15 cellular contexts compared by ENCODE assay signal in genomic region chr4:120105472-120105871, GRCh38. TPM values are rescaled to one million over a fixed set of nuclear protein-coding genes. Genes with fewer than 3 reads are reported as not detected.
DNase-seq lines count a peak whose midpoint lies in the region; ATAC-seq and TF ChIP-seq lines count a peak whose summit lies in the region.
"Had no signal": no experiment of that assay in that cellular context is flagged by ENCODE, and none has a peak within 500 bp of the region (broad histone marks: within the 10 kb centered on the region; RNA-seq: fewer than 3 reads in every experiment).

No MANE protein-coding gene starts in this region.

- TF ChIP-seq CTCF in OCI-LY7 (conservative IDR thresholded peaks at IDR 0.05; ENCODE audit: low read length) = no peak

- H3K9me3 Mint-ChIP-seq in activated CD4-positive, alpha-beta T cell treated with anti-CD3 and anti-CD28 coated beads for 36 hours (ENCODE audit: low read depth) = peaks cover under 1% of the 10 kb centered on the region

- H3K27ac ChIP-seq in OCI-LY7 (ENCODE audit: low read depth, low read length, poor library complexity, severe bottlenecking) = no peak overlapping the region
- H3K27ac ChIP-seq: BLaER1 treated with 17β-estradiol and CSF1 and Interleukin-3, amounts not matched to agents 10 nM and 100 nM; right lobe of liver had no signal

- CTCF ChIA-PET in OCI-LY7 (lab: Charles Lee; ENCODE audit: unreplicated experiment) = no interaction called here
- CTCF ChIA-PET in activated CD4-positive, alpha-beta T cell treated with anti-CD3 and anti-CD28 coated beads for 36 hours (lab: Charles Lee) = no interaction called here

- H3K4me3 ChIP-seq in OCI-LY7 (ENCODE audit: low read depth, low read length, poor library complexity, severe bottlenecking) = no peak overlapping the region
- H3K4me3 ChIP-seq: BLaER1 treated with 17β-estradiol and CSF1 and Interleukin-3, amounts not matched to agents 10 nM and 100 nM; right lobe of liver had no signal

- no peaks in the 10 kb centered on the region for H4K20me1 ChIP-seq in OCI-LY7 (ENCODE audit: insufficient read depth, low read length)
- H4K20me1 ChIP-seq: BLaER1 treated with 17β-estradiol and CSF1 and Interleukin-3, amounts not matched to agents 10 nM and 100 nM had no signal

- H3K4me1 ChIP-seq in OCI-LY7 (ENCODE audit: insufficient read depth, low read length, poor library complexity, severe bottlenecking) = peaks cover 11% of the 10 kb centered on the region
- H3K4me1 ChIP-seq: BLaER1 treated with 17β-estradiol and CSF1 and Interleukin-3, amounts not matched to agents 10 nM and 100 nM; right lobe of liver had no signal

- POLR2A ChIA-PET in OCI-LY7 (lab: Charles Lee) = no interaction called here
- POLR2A ChIA-PET in activated CD4-positive, alpha-beta T cell treated with anti-CD3 and anti-CD28 coated beads for 36 hours (lab: Charles Lee) = no interaction called here

- H3K27me3 Mint-ChIP-seq in activated CD4-positive, alpha-beta T cell treated with anti-CD3 and anti-CD28 coated beads for 36 hours = peaks cover under 1% of the 10 kb centered on the region

- H3K4me2 ChIP-seq in OCI-LY7 (ENCODE audit: low read length) = peak overlapping the region; percentile 1; the same call in 1 of the 2 replicates
- H3K4me2 ChIP-seq: BLaER1 treated with 17β-estradiol and CSF1 and Interleukin-3, amounts not matched to agents 10 nM and 100 nM had no signal

- H3K4me1 Mint-ChIP-seq in activated CD4-positive, alpha-beta T cell treated with anti-CD3 and anti-CD28 coated beads for 36 hours = no peaks in the 10 kb centered on the region
- H3K4me1 Mint-ChIP-seq: T-helper 17 cell had no signal

- H3K36me3 ChIP-seq in OCI-LY7 (ENCODE audit: insufficient read depth, low read length) = no peaks in the 10 kb centered on the region
- H3K36me3 ChIP-seq: BLaER1 treated with 17β-estradiol and CSF1 and Interleukin-3, amounts not matched to agents 10 nM and 100 nM; right lobe of liver had no signal

- no peaks in the 10 kb centered on the region for H3K36me3 Mint-ChIP-seq in activated CD4-positive, alpha-beta T cell treated with anti-CD3 and anti-CD28 coated beads for 36 hours (ENCODE audit: low read depth)

- DNase-seq in OCI-LY7 (ENCODE audit: low spot score) (peak; percentile 29), DMS79 treated with DMSO at 0.1 percent for 48 hours (lab: John Stamatoyannopoulos, UW) (no peak), NCI-H1092 treated with DMSO at 0.1 percent for 48 hours (lab: John Stamatoyannopoulos, UW) (no peak), GM19240 (ENCODE audit: insufficient read length, low spot score) (no peak)
- no peak for DNase-seq in activated CD4-positive, alpha-beta T cell treated with anti-CD3 and anti-CD28 coated beads for 36 hours
- DNase-seq: activated CD8-positive, alpha-beta T cell treated with anti-CD3 and anti-CD28 coated beads, Interleukin-2, amount 10 ng/mL, durations not matched to agents 7 days and 5 days; activated naive CD4-positive, alpha-beta T cell treated with anti-CD3 and anti-CD28 coated beads, Interleukin-2, amount 50 U/mL, for 16 hours; GOT3; NCI-H510A; right lobe of liver; T-helper 17 cell had no signal

- H3K79me2 ChIP-seq in OCI-LY7 (ENCODE audit: insufficient read depth, low read depth, low read length) = no peaks in the 10 kb centered on the region

- ATAC-seq in GM18868 (IDR thresholded peaks at IDR 0.05; ENCODE audit: unreplicated experiment) (peak; percentile 84), GM21528 (IDR thresholded peaks at IDR 0.05; ENCODE audit: low FRiP score, unreplicated experiment) (peak; percentile 98), HG03060 (IDR thresholded peaks at IDR 0.05; ENCODE audit: low read depth, unreplicated experiment) (peak; percentile 69)
- ATAC-seq in activated CD4-positive, alpha-beta T cell treated with anti-CD3 and anti-CD28 coated beads for 36 hours = no peak
- ATAC-seq: activated CD8-positive, alpha-beta T cell treated with anti-CD3 and anti-CD28 coated beads, Interleukin-2, amount 10 ng/mL, durations not matched to agents 7 days and 5 days; right lobe of liver; T-helper 17 cell had no signal

- no peaks in the 10 kb centered on the region for H3K9me2 ChIP-seq in OCI-LY7 (ENCODE audit: insufficient read depth, low read length)

- H3K27ac Mint-ChIP-seq in activated CD4-positive, alpha-beta T cell treated with anti-CD3 and anti-CD28 coated beads for 36 hours = no peak overlapping the region
- H3K27ac Mint-ChIP-seq: activated CD8-positive, alpha-beta T cell treated with anti-CD3 and anti-CD28 coated beads, Interleukin-2, amount 10 ng/mL, durations not matched to agents 7 days and 5 days; T-helper 17 cell had no signal

- H2AFZ ChIP-seq in OCI-LY7 (ENCODE audit: low read length) = peak overlapping the region; percentile 40; the same call in 1 of the 2 replicates

- no peaks in the 10 kb centered on the region for H3K9me3 ChIP-seq in OCI-LY7 (ENCODE audit: low read length)
- H3K9me3 ChIP-seq: BLaER1 treated with 17β-estradiol and CSF1 and Interleukin-3, amounts not matched to agents 10 nM and 100 nM; right lobe of liver had no signal

- intact Hi-C loops in OCI-LY7 (cut with micrococcal nuclease; ENCODE audit: unreplicated experiment) = no loop called here
- intact Hi-C loops in activated CD4-positive, alpha-beta T cell treated with anti-CD3 and anti-CD28 coated beads for 36 hours (cut with DNase I, micrococcal nuclease) = no loop called here

- BruUV-seq in OCI-LY7 (replicated peaks; lab: Mats Ljungman, UMichigan) = no TSS peak

- H3K4me3 Mint-ChIP-seq in activated CD4-positive, alpha-beta T cell treated with anti-CD3 and anti-CD28 coated beads for 36 hours = no peak overlapping the region
- H3K4me3 Mint-ChIP-seq: activated CD8-positive, alpha-beta T cell treated with anti-CD3 and anti-CD28 coated beads, Interleukin-2, amount 10 ng/mL, durations not matched to agents 7 days and 5 days; T-helper 17 cell had no signal

RNA-seq across cellular contexts. Expression of gene MAD2L1, which starts 38.8 kb away (rescaled TPM):
- 69.3 and 109 TPM in 2 replicates for total RNA-seq in OCI-LY7 (2014; rRNA removed; shearing (Covaris generic))
- 112 TPM in 2 replicates for total RNA-seq in OCI-LY7 (2022)
- total RNA-seq in activated CD4-positive, alpha-beta T cell treated with anti-CD3 and anti-CD28 coated beads for 36 hours = 100 to 1,000 TPM in 1 of 2 experiments, 10 to 100 TPM in 1; 55.8 to 104 TPM
